17 cellular contexts compared by ENCODE assay signal in the genomic region with DNA sequence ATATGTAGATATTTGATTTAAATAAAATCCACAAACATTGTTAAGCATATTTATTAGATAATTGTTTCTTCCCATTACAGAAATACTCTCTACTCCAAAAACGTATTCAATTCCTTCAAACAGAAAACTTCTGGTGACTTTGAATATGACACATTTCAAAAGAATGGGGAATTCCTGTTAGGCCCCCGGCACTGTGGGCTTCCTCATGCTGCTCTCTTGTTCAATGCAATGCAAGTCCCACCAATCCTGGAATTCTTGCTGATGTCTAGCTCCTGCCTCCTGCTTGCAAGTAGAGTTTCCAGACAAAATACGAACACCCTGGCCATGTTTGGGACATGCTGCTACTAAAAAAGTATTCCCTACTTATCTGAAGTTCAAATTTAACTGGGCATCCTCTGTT.
A peak's percentile ranks its signal among the peaks of the same experiment; 100 is the strongest.
DNase-seq lines count a peak whose midpoint lies in the region; ATAC-seq and TF ChIP-seq lines count a peak whose summit lies in the region.
"Had no signal": no experiment of that assay in that cellular context is flagged by ENCODE, and none has a peak within 500 bp of the region (broad histone marks: within the 10 kb centered on the region; RNA-seq: fewer than 3 reads in every experiment).

No MANE protein-coding gene starts in this region.

- intact Hi-C loops in heart left ventricle (cut with DNase I): loop anchor here (5.0 to 10.0 kb wide), 19 partner anchors 121 to 1101 kb away; no protein-coding TSS in a partner anchor
- intact Hi-C loops in left cardiac atrium (cut with DNase I): loop anchor here (5.0 to 10.0 kb wide), 4 partner anchors 374 to 774 kb away; no protein-coding TSS in a partner anchor

- H3K27me3 Mint-ChIP-seq in effector memory CD8-positive, alpha-beta T cell: peaks cover 27 to 36% of the 10 kb centered on the region in 2 donors

- TF ChIP-seq POLR2A in heart left ventricle (IDR thresholded peaks at IDR 0.05): no peak

- no peak overlapping the region for H3K4me3 Mint-ChIP-seq in effector memory CD8-positive, alpha-beta T cell
- H3K4me3 Mint-ChIP-seq: natural killer cell treated with Interleukin-12 subunit alpha and Interleukin-12 subunit beta and Interleukin-15 and Interleukin-18, amount 100 ng/mL, for 72 hours had no signal

- H3K27ac Mint-ChIP-seq in effector memory CD8-positive, alpha-beta T cell: no peak overlapping the region
- H3K27ac Mint-ChIP-seq: activated naive CD4-positive, alpha-beta T cell treated with anti-CD3 and anti-CD28 coated beads, Interleukin-2, amount 50 U/mL, for 72 hours; natural killer cell treated with Interleukin-12 subunit alpha and Interleukin-12 subunit beta and Interleukin-15 and Interleukin-18, amount 100 ng/mL, for 72 hours had no signal

- ATAC-seq in heart left ventricle: no peak
- ATAC-seq in left cardiac atrium: no peak
- ATAC-seq in foreskin keratinocyte: peak; percentile 59
- no peak for ATAC-seq in effector memory CD8-positive, alpha-beta T cell (replicated peaks)
- ATAC-seq: activated naive CD4-positive, alpha-beta T cell treated with anti-CD3 and anti-CD28 coated beads, Interleukin-2, amount 50 U/mL, for 72 hours; natural killer cell treated with Interleukin-12 subunit alpha and Interleukin-12 subunit beta and Interleukin-15 and Interleukin-18, amount 100 ng/mL, for 72 hours had no signal

- H3K4me3 ChIP-seq in heart left ventricle (no peak overlapping the region), skeletal muscle tissue (ENCODE audit: low read length in 3 of 3) (no peak overlapping the region)
- H3K4me3 ChIP-seq: skin epidermis, thoracic aorta had no signal

- 65 to 69% (median 66%) methylated on average over 3 of the region's 3 CpGs for WGBS in heart left ventricle, 4 donors

- H3K27me3 ChIP-seq in heart left ventricle: no peaks in the 10 kb centered on the region
- H3K27me3 ChIP-seq in foreskin keratinocyte: no peaks in the 10 kb centered on the region
- no peaks in the 10 kb centered on the region for H3K27me3 ChIP-seq in skeletal muscle tissue (ENCODE audit: control insufficient read depth in 3 of 3, insufficient read depth in 3 of 3, low read length in 3 of 3)

- H3K27ac ChIP-seq in heart left ventricle: peak overlapping the region in 8 of 12 donors; percentile 12 to 98 (median 70)
- no peak overlapping the region for H3K27ac ChIP-seq in foreskin keratinocyte
- peak overlapping the region; percentile 71 for H3K27ac ChIP-seq in skeletal muscle tissue (ENCODE audit: low read depth, low read length)
- H3K27ac ChIP-seq: skin epidermis, thoracic aorta had no signal

- H3K4me1 ChIP-seq in heart left ventricle: peaks cover 0 to 67% (median 17%) of the 10 kb centered on the region in 12 donors
- no peaks in the 10 kb centered on the region for H3K4me1 ChIP-seq in foreskin keratinocyte
- H3K4me1 ChIP-seq in skeletal muscle tissue (ENCODE audit: control insufficient read depth in 3 of 3, insufficient read depth in 3 of 3, low read length in 3 of 3): peaks cover 20 to 42% (median 40%) of the 10 kb centered on the region in 3 donors
- H3K4me1 ChIP-seq: Caco-2 had no signal

- H3K9me3 ChIP-seq in heart left ventricle (no peaks in the 10 kb centered on the region), skeletal muscle tissue (ENCODE audit: control insufficient read depth in 3 of 3, low read length in 3 of 3) (no peaks in the 10 kb centered on the region)
- H3K9me3 ChIP-seq: Caco-2, thoracic aorta had no signal

- TF ChIP-seq CTCF in heart left ventricle (IDR thresholded peaks at IDR 0.05): no peak
- TF ChIP-seq CTCF in foreskin keratinocyte (conservative IDR thresholded peaks at IDR 0.05): no peak

- H3K9ac ChIP-seq in skeletal muscle tissue (ENCODE audit: low read depth in 1 of 3, low read length in 3 of 3): no peak overlapping the region

- no peaks in the 10 kb centered on the region for H3K36me3 Mint-ChIP-seq in effector memory CD8-positive, alpha-beta T cell (ENCODE audit: insufficient read depth)
- H3K36me3 Mint-ChIP-seq: activated naive CD4-positive, alpha-beta T cell treated with anti-CD3 and anti-CD28 coated beads, Interleukin-2, amount 50 U/mL, for 72 hours; natural killer cell treated with Interleukin-12 subunit alpha and Interleukin-12 subunit beta and Interleukin-15 and Interleukin-18, amount 100 ng/mL, for 72 hours had no signal

- peaks cover 0 to 3% of the 10 kb centered on the region in 2 donors for H3K4me1 Mint-ChIP-seq in effector memory CD8-positive, alpha-beta T cell (ENCODE audit: low read depth in 2 of 2)

- DNase-seq in heart left ventricle (no peak), left cardiac atrium (no peak), RPMI7951 (ENCODE audit: low read depth) (peak; percentile 86), foreskin keratinocyte (peak in 1 of 2 donors; percentile 58), SW 1271 (lab: John Stamatoyannopoulos, UW) (no peak)
- DNase-seq in stimulated activated naive CD4-positive, alpha-beta T cell (lab: John Stamatoyannopoulos, UW): no peak
- DNase-seq in effector memory CD8-positive, alpha-beta T cell: no peak
- DNase-seq: activated CD8-positive, alpha-beta memory T cell treated with anti-CD3 and anti-CD28 coated beads, Interleukin-2, amount 50 U/mL, for 4 hours; Caco-2; cortex of kidney; kidney glomerular epithelial cell; NCI-H345 had no signal

- H3K9me3 Mint-ChIP-seq in effector memory CD8-positive, alpha-beta T cell: no peaks in the 10 kb centered on the region
- H3K9me3 Mint-ChIP-seq: activated naive CD4-positive, alpha-beta T cell treated with anti-CD3 and anti-CD28 coated beads, Interleukin-2, amount 50 U/mL, for 72 hours; natural killer cell treated with Interleukin-12 subunit alpha and Interleukin-12 subunit beta and Interleukin-15 and Interleukin-18, amount 100 ng/mL, for 72 hours had no signal

- H3K36me3 ChIP-seq in heart left ventricle (no peaks in the 10 kb centered on the region), skeletal muscle tissue (ENCODE audit: control insufficient read depth in 3 of 3, insufficient read depth in 3 of 3, low read length in 3 of 3) (no peaks in the 10 kb centered on the region)
- H3K36me3 ChIP-seq: thoracic aorta had no signal
